In genomic region chr5:64612349-64612961, GRCh38 we compare ENCODE assay signal across 9 cellular contexts.
DNase-seq lines count a peak whose midpoint lies in the region; ATAC-seq and TF ChIP-seq lines count a peak whose summit lies in the region.
"Had no signal": no experiment of that assay in that cellular context is flagged by ENCODE, and none has a peak within 500 bp of the region (broad histone marks: within the 10 kb centered on the region; RNA-seq: fewer than 3 reads in every experiment).

No MANE protein-coding gene starts in this region.

- TF ChIP-seq CTCF in lower lobe of right lung (IDR thresholded peaks at IDR 0.05): peak; percentile 59

- H3K9me3 ChIP-seq in lower lobe of right lung: no peaks in the 10 kb centered on the region

- H3K27me3 ChIP-seq in lower lobe of right lung (ENCODE audit: low read depth): no peaks in the 10 kb centered on the region

- H3K4me1 ChIP-seq in lower lobe of right lung: no peaks in the 10 kb centered on the region

- peak; percentile 45 for ATAC-seq in HG02852 (IDR thresholded peaks at IDR 0.05; ENCODE audit: unreplicated experiment)
- ATAC-seq in lower lobe of right lung: peak; percentile 49 to 71
- no peak for ATAC-seq in GM19328 (IDR thresholded peaks at IDR 0.05; ENCODE audit: unreplicated experiment)

- no peak overlapping the region for H3K4me3 ChIP-seq in lower lobe of right lung

- intact Hi-C loops in lower lobe of right lung (cut with DNase I): no loop called here

- H3K36me3 ChIP-seq in lower lobe of right lung: no peaks in the 10 kb centered on the region

- no peak overlapping the region for H3K27ac ChIP-seq in lower lobe of right lung

- peak; percentile 76 for DNase-seq in NCI-H82 (lab: John Stamatoyannopoulos, UW)
- no peak for DNase-seq in NCI-H82 treated with DMSO at 0.1 percent for 48 hours (lab: John Stamatoyannopoulos, UW; ENCODE audit: unreplicated experiment)
- DNase-seq in NCI-H748 treated with DMSO at 0.1 percent for 48 hours (lab: John Stamatoyannopoulos, UW): peak; percentile 30
- peak; percentile 51 to 65 for DNase-seq in dermis microvascular lymphatic vessel endothelial cell (ENCODE audit: low read depth in 2 of 2)
- no peak for DNase-seq in lower lobe of right lung
- DNase-seq in NK-92 (lab: John Stamatoyannopoulos, UW; ENCODE audit: unreplicated experiment): no peak
- DNase-seq: activated naive CD8-positive, alpha-beta T cell treated with anti-CD3 and anti-CD28 coated beads, Interleukin-2, amount 10 ng/mL, durations not matched to agents 7 days and 5 days had no signal

Comparison
In these comparisons a context has a peak if more than half of its experiments do, and no peak if none do; other contexts are left out.
1. DNase-seq: peak in NCI-H82 (single experiment), NCI-H748 treated with DMSO at 0.1 percent for 48 hours (single experiment) and dermis microvascular lymphatic vessel endothelial cell (2 of 2); none in NCI-H82 treated with DMSO at 0.1 percent for 48 hours (single experiment), lower lobe of right lung (single experiment) and NK-92 (single experiment).